Comparison of ENCODE assay signal across 11 cellular contexts in genomic region chr16:68752602-68753001, GRCh38. TPM values are rescaled to one million over a fixed set of nuclear protein-coding genes. Genes with fewer than 3 reads are reported as not detected.
A peak's percentile ranks its signal among the peaks of the same experiment; 100 is the strongest.
DNase-seq lines count a peak whose midpoint lies in the region; TF ChIP-seq lines count a peak whose summit lies in the region.
"Had no signal": no experiment of that assay in that cellular context is flagged by ENCODE, and none has a peak within 500 bp of the region (broad histone marks: within the 10 kb centered on the region; RNA-seq: fewer than 3 reads in every experiment).

No MANE protein-coding gene starts in this region.

- H3K27ac ChIP-seq in colonic mucosa: peak overlapping the region; percentile 84
- no peak overlapping the region for H3K27ac ChIP-seq in coronary artery
- H3K27ac ChIP-seq: SK-N-MC had no signal

- H3K4me3 ChIP-seq in colonic mucosa: no peak overlapping the region
- H3K4me3 ChIP-seq in coronary artery: no peak overlapping the region
- H3K4me3 ChIP-seq: SK-N-MC had no signal

- no peaks in the 10 kb centered on the region for H3K27me3 ChIP-seq in colonic mucosa

- TF ChIP-seq CTCF in colonic mucosa (IDR thresholded peaks at IDR 0.05): no peak
- no peak for TF ChIP-seq CTCF in coronary artery (IDR thresholded peaks at IDR 0.05)

- peak overlapping the region in 1 of 2 donors; percentile 26 for H3K9ac ChIP-seq in colonic mucosa (ENCODE audit: low read depth in 2 of 2, low read length in 2 of 2)

- peak overlapping the region; percentile 30 for H3K4me3 Mint-ChIP-seq in T-helper 1 cell treated with Interleukin-12 subunit alpha and Interleukin-12 subunit beta and Interleukin-4 antibody, amounts not matched to agents 30 μg/mL and 1 μg/mL, for 36 hours

- H3K27me3 Mint-ChIP-seq in T-helper 1 cell treated with Interleukin-12 subunit alpha and Interleukin-12 subunit beta and Interleukin-4 antibody, amounts not matched to agents 30 μg/mL and 1 μg/mL, for 36 hours (ENCODE audit: low read depth): no peaks in the 10 kb centered on the region

- no peaks in the 10 kb centered on the region for H3K9me3 ChIP-seq in colonic mucosa

- DNase-seq in NCI-H146 treated with DMSO at 0.1 percent for 48 hours (lab: John Stamatoyannopoulos, UW; ENCODE audit: unreplicated experiment) (peak; percentile 1), NCI-H146 (lab: John Stamatoyannopoulos, UW) (no peak), colonic mucosa (peak; percentile 66), coronary artery (ENCODE audit: low spot score) (no peak), posterior vena cava (ENCODE audit: low spot score) (no peak), HK-2 (ENCODE audit: unreplicated experiment) (no peak)
- DNase-seq in stimulated activated CD8-positive, alpha-beta memory T cell treated with anti-CD3 and anti-CD28 coated beads, Interleukin-15, amount 100 ng/mL, for 1 hour (ENCODE audit: low read depth): peak; percentile 11
- DNase-seq: mesenchymal stem cell, NCI-H2029 treated with DMSO at 0.1 percent for 48 hours had no signal

- peaks cover 42% of the 10 kb centered on the region for H3K4me1 Mint-ChIP-seq in T-helper 1 cell treated with Interleukin-12 subunit alpha and Interleukin-12 subunit beta and Interleukin-4 antibody, amounts not matched to agents 30 μg/mL and 1 μg/mL, for 36 hours (ENCODE audit: low read depth)

- H3K4me1 ChIP-seq in colonic mucosa: peaks cover 8% of the 10 kb centered on the region

- peaks cover 3% of the 10 kb centered on the region for H3K36me3 Mint-ChIP-seq in T-helper 1 cell treated with Interleukin-12 subunit alpha and Interleukin-12 subunit beta and Interleukin-4 antibody, amounts not matched to agents 30 μg/mL and 1 μg/mL, for 36 hours (ENCODE audit: low read depth)

- no peaks in the 10 kb centered on the region for H3K36me3 ChIP-seq in colonic mucosa

- intact Hi-C loops in colonic mucosa (cut with DNase I) (no loop called here), posterior vena cava (cut with DNase I) (no loop called here)

- no peaks in the 10 kb centered on the region for H3K9me3 Mint-ChIP-seq in T-helper 1 cell treated with Interleukin-12 subunit alpha and Interleukin-12 subunit beta and Interleukin-4 antibody, amounts not matched to agents 30 μg/mL and 1 μg/mL, for 36 hours

- peak overlapping the region; percentile 57 for H3K27ac Mint-ChIP-seq in T-helper 1 cell treated with Interleukin-12 subunit alpha and Interleukin-12 subunit beta and Interleukin-4 antibody, amounts not matched to agents 30 μg/mL and 1 μg/mL, for 36 hours

RNA-seq across cellular contexts. Expression of gene CDH1, which starts 15.5 kb away (rescaled TPM):
- total RNA-seq in colonic mucosa (100 to 1,000 TPM; 494 to 519 TPM), posterior vena cava (not detected)

Comparison
In these comparisons a context has a peak if more than half of its experiments do, and no peak if none do; other contexts are left out.
1. DNase-seq: peak in NCI-H146 treated with DMSO at 0.1 percent for 48 hours (single experiment), colonic mucosa (single experiment) and stimulated activated CD8-positive, alpha-beta memory T cell treated with anti-CD3 and anti-CD28 coated beads, Interleukin-15, amount 100 ng/mL, for 1 hour (single experiment); none in NCI-H146 (single experiment), coronary artery (single experiment), posterior vena cava (single experiment) and HK-2 (single experiment).
2. RNA of gene CDH1, which starts 15.5 kb away (total RNA-seq): 494 to 519 TPM in colonic mucosa; not detected in posterior vena cava; every median in the first group is over 100 times any median in the second.